1 cellular context compared by ENCODE assay signal in the genomic region with DNA sequence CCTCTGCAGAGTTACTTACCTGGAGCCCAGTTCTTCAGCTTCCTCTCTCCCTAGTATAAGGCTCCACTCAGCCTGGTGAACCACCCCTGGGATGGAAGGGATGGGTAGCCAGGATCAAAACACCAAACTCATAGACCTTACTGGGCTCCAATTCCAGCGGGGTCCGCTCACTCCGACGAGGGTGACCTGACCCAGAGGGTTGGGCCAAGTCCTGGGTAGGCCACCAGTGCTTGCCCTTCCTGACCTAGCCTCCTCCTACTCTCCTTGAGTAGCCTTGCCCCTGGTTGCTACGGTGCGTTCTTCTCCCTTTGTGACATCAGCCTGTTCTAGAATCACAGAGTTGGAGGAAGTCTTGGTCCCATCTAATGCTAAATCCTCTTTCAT.
TF ChIP-seq lines count a peak whose summit lies in the region.

No MANE protein-coding gene starts in this region.

TF ChIP-seq in H1, 55 proteins besides CTCF, POLR2A, EP300 and RAD21 (continued from another document):
- TF ChIP-seq, protein P1, sequence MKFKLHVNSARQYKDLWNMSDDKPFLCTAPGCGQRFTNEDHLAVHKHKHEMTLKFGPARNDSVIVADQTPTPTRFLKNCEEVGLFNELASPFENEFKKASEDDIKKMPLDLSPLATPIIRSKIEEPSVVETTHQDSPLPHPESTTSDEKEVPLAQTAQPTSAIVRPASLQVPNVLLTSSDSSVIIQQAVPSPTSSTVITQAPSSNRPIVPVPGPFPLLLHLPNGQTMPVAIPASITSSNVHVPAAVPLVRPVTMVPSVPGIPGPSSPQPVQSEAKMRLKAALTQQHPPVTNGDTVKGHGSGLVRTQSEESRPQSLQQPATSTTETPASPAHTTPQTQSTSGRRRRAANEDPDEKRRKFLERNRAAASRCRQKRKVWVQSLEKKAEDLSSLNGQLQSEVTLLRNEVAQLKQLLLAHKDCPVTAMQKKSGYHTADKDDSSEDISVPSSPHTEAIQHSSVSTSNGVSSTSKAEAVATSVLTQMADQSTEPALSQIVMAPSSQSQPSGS (IDR thresholded peaks at IDR 0.05; ENCODE audit: low read length), result no peak
- TF ChIP-seq HDAC2 (IDR thresholded peaks at IDR 0.05; ENCODE audit: borderline replicate concordance in 1 of 2, low read depth in 2 of 2, low read length in 2 of 2) (no peak), JUND (IDR thresholded peaks at IDR 0.05; ENCODE audit: low read length) (no peak), CBX8 (IDR thresholded peaks at IDR 0.05; ENCODE audit: borderline replicate concordance, low read depth, low read length) (no peak), CTBP2 (IDR thresholded peaks at IDR 0.05; ENCODE audit: borderline replicate concordance, insufficient read depth, insufficient read length, low read length) (no peak), POU5F1 (IDR thresholded peaks at IDR 0.05; ENCODE audit: low read depth, low read length) (no peak), SUZ12 (IDR thresholded peaks at IDR 0.05; ENCODE audit: low read length) (no peak), RBBP5 (IDR thresholded peaks at IDR 0.05; ENCODE audit: borderline replicate concordance, low read depth, low read length) (no peak), BRCA1 (IDR thresholded peaks at IDR 0.05; ENCODE audit: low read depth, low read length) (no peak), TCF12 (IDR thresholded peaks at IDR 0.05; ENCODE audit: low read depth, low read length) (no peak), TAF1 (IDR thresholded peaks at IDR 0.05; ENCODE audit: low read depth, low read length) (no peak), HDAC6 (IDR thresholded peaks at IDR 0.05; ENCODE audit: low read depth, low read length) (no peak), CBX5 (IDR thresholded peaks at IDR 0.05; ENCODE audit: low read depth, low read length) (no peak), BACH1 (IDR thresholded peaks at IDR 0.05; ENCODE audit: low read length) (no peak)
